Comparison of ENCODE assay signal across 8 cellular contexts in genomic region chr15:32651229-32651837, GRCh38. TPM values are rescaled to one million over a fixed set of nuclear protein-coding genes. Genes with fewer than 3 reads are reported as not detected.
DNase-seq lines count a peak whose midpoint lies in the region; ATAC-seq and TF ChIP-seq lines count a peak whose summit lies in the region.

No MANE protein-coding gene starts in this region.

- H3K27ac ChIP-seq in AG04450 (ENCODE audit: low read depth, low read length) (no peak overlapping the region), fibroblast of lung (ENCODE audit: insufficient read depth, low read length) (no peak overlapping the region), neuronal stem cell (replicated peaks; ENCODE audit: low read length) (no peak overlapping the region)

- H3K14ac ChIP-seq in neuronal stem cell (ENCODE audit: low read length), result no peak overlapping the region

- no peaks in the 10 kb centered on the region for H3K79me1 ChIP-seq in neuronal stem cell (ENCODE audit: low read depth, low read length)

- H3K27me3 ChIP-seq in AG04450 (ENCODE audit: control insufficient read depth, insufficient read depth, low read length) (no peaks in the 10 kb centered on the region), fibroblast of lung (ENCODE audit: control insufficient read depth, insufficient read depth, low read length) (no peaks in the 10 kb centered on the region), neuronal stem cell (ENCODE audit: control insufficient read depth in 3 of 3, insufficient read depth in 3 of 3, low read depth in 1 of 3, low read length in 3 of 3) (no peaks in the 10 kb centered on the region)

- no peak overlapping the region for H3K4ac ChIP-seq in neuronal stem cell (ENCODE audit: low read length)

- H3K4me2 ChIP-seq in fibroblast of lung (ENCODE audit: extremely low read depth, insufficient read depth, low read length) (no peak overlapping the region), neuronal stem cell (ENCODE audit: insufficient read depth, low read length, poor library complexity, severe bottlenecking) (no peak overlapping the region)

- no peaks in the 10 kb centered on the region for H3K79me2 ChIP-seq in fibroblast of lung (ENCODE audit: control insufficient read depth, insufficient read depth, low read length)

- TF ChIP-seq CTCF in AG04450 (IDR thresholded peaks at IDR 0.05; ENCODE audit: low read depth, low read length), result peak; percentile 98
- TF ChIP-seq CTCF in GM12875 (IDR thresholded peaks at IDR 0.05; ENCODE audit: borderline replicate concordance, insufficient read depth, low read depth, low read length), result peak; percentile 92
- TF ChIP-seq CTCF in fibroblast of lung (conservative IDR thresholded peaks at IDR 0.05 in 1 of 2, IDR thresholded peaks at IDR 0.05 in 1 of 2; ENCODE audit: low read depth in 1 of 2, low read length in 2 of 2), result peak; percentile 97 to 98

- H2BK12ac ChIP-seq in neuronal stem cell (ENCODE audit: low read length), result no peak overlapping the region

- H2AFZ ChIP-seq in fibroblast of lung (ENCODE audit: low read length) (no peak overlapping the region), neuronal stem cell (ENCODE audit: low read length) (peak overlapping the region; percentile 27)

- peak; percentile 91 for ATAC-seq in HG02798 (IDR thresholded peaks at IDR 0.05; ENCODE audit: poor library complexity, unreplicated experiment)

- CTCF ChIA-PET in AG04450 (lab: Charles Lee), result interaction anchor here (0.6 to 4.2 kb wide), 17 partner anchors 9 to 481 kb away, joined by 3 to 76 read pairs (median 7); partner anchors contain the start of gene SCG5

- H4K91ac ChIP-seq in neuronal stem cell (ENCODE audit: low read depth, low read length, poor library complexity), result no peak overlapping the region

- no peak overlapping the region for H2BK15ac ChIP-seq in neuronal stem cell (ENCODE audit: low read length)

- H2BK120ac ChIP-seq in neuronal stem cell (ENCODE audit: low read depth, low read length), result no peak overlapping the region

- no CpG with 5 or more reads among the region's 6 CpGs for WGBS in neuronal stem cell (ENCODE audit: extremely low coverage in 2 of 2, insufficient read length in 2 of 2, insufficient replicate concordance in 1 of 2), 2 donors

- no peak overlapping the region for H2BK5ac ChIP-seq in neuronal stem cell (ENCODE audit: low read length)

- no peaks in the 10 kb centered on the region for H4K20me1 ChIP-seq in fibroblast of lung (ENCODE audit: control insufficient read depth, extremely low read depth, insufficient read depth, low read length)

- H3K9me3 ChIP-seq in AG04450 (ENCODE audit: control insufficient read depth, insufficient read depth, low read length) (no peaks in the 10 kb centered on the region), fibroblast of lung (ENCODE audit: control insufficient read depth, insufficient read depth, low read depth, low read length) (no peaks in the 10 kb centered on the region), neuronal stem cell (replicated peaks in 1 of 2; ENCODE audit: control insufficient read depth in 2 of 2, insufficient read depth in 1 of 2, low read depth in 1 of 2, low read length in 2 of 2) (no peaks in the 10 kb centered on the region)

- no peak overlapping the region for H3K4me3 ChIP-seq in AG04450 (ENCODE audit: low read depth, low read length)
- no peak overlapping the region for H3K4me3 ChIP-seq in GM12875 (ENCODE audit: low read depth, low read length)
- H3K4me3 ChIP-seq in fibroblast of lung (replicated peaks in 1 of 4; ENCODE audit: control extremely low read depth in 1 of 4, insufficient read depth in 1 of 4, low read depth in 3 of 4, low read length in 4 of 4), result no peak overlapping the region
- H3K4me3 ChIP-seq in neuronal stem cell (ENCODE audit: low read length in 2 of 2), result no peak overlapping the region

- POLR2A ChIA-PET in AG04450 (lab: Yijun Ruan, JAX), result interaction anchor here (0.6 kb wide), 1 partner anchor 215 kb away, joined by 5 read pairs; no protein-coding TSS in a partner anchor

- H3K4me1 ChIP-seq in fibroblast of lung (ENCODE audit: control insufficient read depth, extremely low read depth, insufficient read depth, low read length) (no peaks in the 10 kb centered on the region), neuronal stem cell (ENCODE audit: control insufficient read depth in 2 of 2, insufficient read depth in 1 of 2, low read depth in 1 of 2, low read length in 2 of 2) (peaks cover 0 to 1% of the 10 kb centered on the region in 2 donors)

- no peak overlapping the region for H3K18ac ChIP-seq in neuronal stem cell (ENCODE audit: low read length)

- H3K23ac ChIP-seq in neuronal stem cell (ENCODE audit: low read depth, low read length, poor library complexity), result no peak overlapping the region

- no peak overlapping the region for H3K9ac ChIP-seq in fibroblast of lung (ENCODE audit: insufficient read depth, low read length)
- H3K9ac ChIP-seq in neuronal stem cell (ENCODE audit: low read depth, low read length, poor library complexity), result no peak overlapping the region

- peaks cover 2% of the 10 kb centered on the region for H3K36me3 ChIP-seq in fibroblast of lung (ENCODE audit: control insufficient read depth, insufficient read depth, low read length)
- peaks cover 0 to 2% of the 10 kb centered on the region in 2 donors for H3K36me3 ChIP-seq in neuronal stem cell (replicated peaks in 1 of 2; ENCODE audit: control insufficient read depth in 2 of 2, insufficient read depth in 2 of 2, low read length in 2 of 2)

- H2AK5ac ChIP-seq in neuronal stem cell (ENCODE audit: low read depth, low read length), result no peak overlapping the region

- no peak overlapping the region for H4K8ac ChIP-seq in neuronal stem cell (ENCODE audit: low read depth, low read length)

- DNase-seq in AG04450 (ENCODE audit: low read depth, low spot score) (peak; percentile 38), NCI-H526 (lab: John Stamatoyannopoulos, UW) (peak; percentile 46 to 87), fibroblast of lung (ENCODE audit: low read depth in 2 of 2) (peak; percentile 55 to 72), neuronal stem cell (ENCODE audit: low spot score) (peak; percentile 26), cerebellum (ENCODE audit: low spot score) (no peak)
- peak; percentile 66 for DNase-seq in activated CD8-positive, alpha-beta memory T cell treated with anti-CD3 and anti-CD28 coated beads, Interleukin-2, amount 50 U/mL, for 48 hours

RNA-seq across cellular contexts. Expression of gene SCG5, which starts 9.8 kb away (rescaled TPM):
- polyA plus RNA-seq in AG04450 (2011; rRNA removed) (39.2 and 44.4 TPM in 2 replicates), fibroblast of lung (15.9 and 27.8 TPM in 2 replicates)
- 7.2 and 11.0 TPM in 2 replicates for polyA minus RNA-seq in AG04450 (2011; rRNA and poly(A)+ RNA removed)
- total RNA-seq in fibroblast of lung (39.8 and 46.2 TPM in 2 replicates), cerebellum (76.3 TPM)
- 14.1 and 19.4 TPM in 2 replicates for polyA plus RNA-seq in fibroblast of lung (2012)
- polyA minus RNA-seq in fibroblast of lung (ENCODE audit: low replicate concordance), result 4.1 TPM in 1 of 2 replicates, not detected in the other
- 53.1 TPM for polyA plus RNA-seq in neuronal stem cell (2013, experiment 1 of 2)
- 57.7 TPM for polyA plus RNA-seq in neuronal stem cell (2013, experiment 2 of 2)

RNA-seq across cellular contexts. Expression of gene ARHGAP11A, which starts 36.0 kb away (rescaled TPM):
- polyA plus RNA-seq in AG04450 (2011; rRNA removed), result 7.1 and 9.1 TPM in 2 replicates
- polyA minus RNA-seq in AG04450 (2011; rRNA and poly(A)+ RNA removed), result 3.4 and 7.6 TPM in 2 replicates
- total RNA-seq in fibroblast of lung, result 13.1 and 21.1 TPM in 2 replicates
- polyA plus RNA-seq in fibroblast of lung, result 9.1 and 21.7 TPM in 2 replicates
- 18.6 and 33.8 TPM in 2 replicates for polyA plus RNA-seq in fibroblast of lung (2012)
- 4.4 and 4.6 TPM in 2 replicates for polyA minus RNA-seq in fibroblast of lung (ENCODE audit: low replicate concordance)
- polyA plus RNA-seq in neuronal stem cell (2013, experiment 1 of 2), result 30.7 TPM
- polyA plus RNA-seq in neuronal stem cell (2013, experiment 2 of 2), result 31.0 TPM
- total RNA-seq in cerebellum, result 20.8 TPM

RNA-seq across cellular contexts. Expression of gene GOLGA8N, which starts 58.1 kb away (rescaled TPM):
- polyA plus RNA-seq in AG04450 (2011; rRNA removed) (3.2 and 3.7 TPM in 2 replicates), fibroblast of lung (0.54 and 1.7 TPM in 2 replicates)
- 4.1 and 6.1 TPM in 2 replicates for polyA minus RNA-seq in AG04450 (2011; rRNA and poly(A)+ RNA removed)
- total RNA-seq in fibroblast of lung (3.6 TPM in 2 replicates), cerebellum (8.9 TPM)
- 0.86 and 2.2 TPM in 2 replicates for polyA plus RNA-seq in fibroblast of lung (2012)
- polyA minus RNA-seq in fibroblast of lung (ENCODE audit: low replicate concordance), result 0.48 and 1.8 TPM in 2 replicates
- polyA plus RNA-seq in neuronal stem cell (2013, experiment 1 of 2), result 0.45 TPM
- 0.25 TPM for polyA plus RNA-seq in neuronal stem cell (2013, experiment 2 of 2)
